In genomic region chrX:21655901-21656586, GRCh38 we compare ENCODE assay signal across 16 cellular contexts. TPM values are rescaled to one million over a fixed set of nuclear protein-coding genes. Genes with fewer than 3 reads are reported as not detected.
DNase-seq lines count a peak whose midpoint lies in the region; ATAC-seq, FAIRE-seq and TF ChIP-seq lines count a peak whose summit lies in the region.
"Had no signal": no experiment of that assay in that cellular context is flagged by ENCODE, and none has a peak within 500 bp of the region (broad histone marks: within the 10 kb centered on the region; RNA-seq: fewer than 3 reads in every experiment).

No MANE protein-coding gene starts in this region.

- intact Hi-C loops in kidney (cut with DNase I), result no loop called here

- H3K9me3 ChIP-seq in kidney (ENCODE audit: control insufficient read depth in 1 of 2, low read length in 2 of 2), result no peaks in the 10 kb centered on the region

- peak; percentile 26 for ATAC-seq in HG03354 (IDR thresholded peaks at IDR 0.05; ENCODE audit: poor library complexity, severe bottlenecking, unreplicated experiment)
- no peak for ATAC-seq in stimulated activated memory B cell treated with anti-CD40 and anti-IgM and Interleukin-4, amounts not matched to agents 10 μg/mL and 1 μg/mL and 100 μg/mL, for 72 hours
- no peak for ATAC-seq in GM18870 (IDR thresholded peaks at IDR 0.05; ENCODE audit: unreplicated experiment)
- no peak for ATAC-seq in esophagus mucosa

- H3K4me1 Mint-ChIP-seq in stimulated activated memory B cell treated with anti-CD40 and anti-IgM and Interleukin-4, amounts not matched to agents 10 μg/mL and 1 μg/mL and 100 μg/mL, for 72 hours, result peaks cover 5% of the 10 kb centered on the region

- no peaks in the 10 kb centered on the region for H3K4me1 ChIP-seq in kidney (ENCODE audit: control insufficient read depth in 1 of 2, insufficient read depth in 1 of 2, low read depth in 1 of 2, low read length in 2 of 2)

- H3K27ac ChIP-seq in kidney (ENCODE audit: low read depth in 2 of 2, low read length in 2 of 2), result no peak overlapping the region
- H3K27ac ChIP-seq: dorsolateral prefrontal cortex had no signal

- H3K4me3 Mint-ChIP-seq in stimulated activated memory B cell treated with anti-CD40 and anti-IgM and Interleukin-4, amounts not matched to agents 10 μg/mL and 1 μg/mL and 100 μg/mL, for 72 hours, result peak overlapping the region; percentile 65
- H3K4me3 Mint-ChIP-seq: T-helper 1 cell treated with Interleukin-12 subunit alpha and Interleukin-12 subunit beta and Interleukin-4 antibody, amounts not matched to agents 30 μg/mL and 1 μg/mL, for 36 hours had no signal

- peak overlapping the region; percentile 59 for H3K27ac Mint-ChIP-seq in stimulated activated memory B cell treated with anti-CD40 and anti-IgM and Interleukin-4, amounts not matched to agents 10 μg/mL and 1 μg/mL and 100 μg/mL, for 72 hours
- H3K27ac Mint-ChIP-seq: activated T-cell treated with anti-CD3 and anti-CD28 coated beads, Interleukin-2, amount 50 U/mL, for 72 hours; T-helper 1 cell treated with Interleukin-12 subunit alpha and Interleukin-12 subunit beta and Interleukin-4 antibody, amounts not matched to agents 30 μg/mL and 1 μg/mL, for 36 hours had no signal

- H3K27me3 Mint-ChIP-seq in stimulated activated memory B cell treated with anti-CD40 and anti-IgM and Interleukin-4, amounts not matched to agents 10 μg/mL and 1 μg/mL and 100 μg/mL, for 72 hours, result no peaks in the 10 kb centered on the region

- DNase-seq in GM12892 (ENCODE audit: insufficient read length), result peak; percentile 6
- peak; percentile 66 for DNase-seq in kidney
- DNase-seq in NOMO-1 (lab: John Stamatoyannopoulos, UW; ENCODE audit: unreplicated experiment in 2 of 2), result no peak
- DNase-seq: activated CD4-positive, alpha-beta T cell treated with anti-CD3 and anti-CD28 coated beads for 48 hours; activated T-cell treated with anti-CD3 and anti-CD28 coated beads, Interleukin-2, amount 50 U/mL, for 72 hours; C1 segment of cervical spinal cord; dorsolateral prefrontal cortex; Karpas-422; NCI-H526; occipital lobe had no signal

- TF ChIP-seq POLR2A in GM12892 (IDR thresholded peaks at IDR 0.05; ENCODE audit: low read depth, low read length), result no peak

- H3K4me3 ChIP-seq in kidney (ENCODE audit: low read length in 2 of 2), result no peak overlapping the region
- H3K4me3 ChIP-seq: dorsolateral prefrontal cortex had no signal

- H3K9ac ChIP-seq in kidney (ENCODE audit: low read length in 2 of 2), result no peak overlapping the region

- FAIRE-seq in GM12892 (lab: Jason Lieb, UNC), result no peak
- FAIRE-seq in kidney (lab: Jason Lieb, UNC), result no peak

- H3K36me3 Mint-ChIP-seq in stimulated activated memory B cell treated with anti-CD40 and anti-IgM and Interleukin-4, amounts not matched to agents 10 μg/mL and 1 μg/mL and 100 μg/mL, for 72 hours, result peaks cover 10% of the 10 kb centered on the region

- no peaks in the 10 kb centered on the region for H3K9me3 Mint-ChIP-seq in stimulated activated memory B cell treated with anti-CD40 and anti-IgM and Interleukin-4, amounts not matched to agents 10 μg/mL and 1 μg/mL and 100 μg/mL, for 72 hours
- H3K9me3 Mint-ChIP-seq: activated T-cell treated with anti-CD3 and anti-CD28 coated beads, Interleukin-2, amount 50 U/mL, for 72 hours; T-helper 1 cell treated with Interleukin-12 subunit alpha and Interleukin-12 subunit beta and Interleukin-4 antibody, amounts not matched to agents 30 μg/mL and 1 μg/mL, for 36 hours had no signal

- TF ChIP-seq CTCF in kidney (IDR thresholded peaks at IDR 0.05; ENCODE audit: borderline replicate concordance, extremely low read depth, insufficient read depth), result no peak

- H3K36me3 ChIP-seq in kidney (ENCODE audit: control insufficient read depth in 1 of 2, insufficient read depth in 2 of 2, low read length in 2 of 2), result no peaks in the 10 kb centered on the region

RNA-seq across cellular contexts. Expression of gene KLHL34, which starts 2.1 kb away (rescaled TPM):
- polyA plus RNA-seq in GM12892 (2012; ENCODE audit: missing spikeins), result not detected
- total RNA-seq in kidney (0.09 TPM), esophagus mucosa (0.08 TPM)
- not detected for polyA plus RNA-seq in kidney (ENCODE audit: insufficient read depth, low read depth, low replicate concordance)
- total RNA-seq: urinary bladder had no signal

Comparison
In these comparisons a context has a peak if more than half of its experiments do, and no peak if none do; other contexts are left out.
1. DNase-seq: peak in GM12892 (single experiment) and kidney (single experiment); none in NOMO-1 (0 of 2).